ENCODE assay signal across 18 cellular contexts in the genomic region with DNA sequence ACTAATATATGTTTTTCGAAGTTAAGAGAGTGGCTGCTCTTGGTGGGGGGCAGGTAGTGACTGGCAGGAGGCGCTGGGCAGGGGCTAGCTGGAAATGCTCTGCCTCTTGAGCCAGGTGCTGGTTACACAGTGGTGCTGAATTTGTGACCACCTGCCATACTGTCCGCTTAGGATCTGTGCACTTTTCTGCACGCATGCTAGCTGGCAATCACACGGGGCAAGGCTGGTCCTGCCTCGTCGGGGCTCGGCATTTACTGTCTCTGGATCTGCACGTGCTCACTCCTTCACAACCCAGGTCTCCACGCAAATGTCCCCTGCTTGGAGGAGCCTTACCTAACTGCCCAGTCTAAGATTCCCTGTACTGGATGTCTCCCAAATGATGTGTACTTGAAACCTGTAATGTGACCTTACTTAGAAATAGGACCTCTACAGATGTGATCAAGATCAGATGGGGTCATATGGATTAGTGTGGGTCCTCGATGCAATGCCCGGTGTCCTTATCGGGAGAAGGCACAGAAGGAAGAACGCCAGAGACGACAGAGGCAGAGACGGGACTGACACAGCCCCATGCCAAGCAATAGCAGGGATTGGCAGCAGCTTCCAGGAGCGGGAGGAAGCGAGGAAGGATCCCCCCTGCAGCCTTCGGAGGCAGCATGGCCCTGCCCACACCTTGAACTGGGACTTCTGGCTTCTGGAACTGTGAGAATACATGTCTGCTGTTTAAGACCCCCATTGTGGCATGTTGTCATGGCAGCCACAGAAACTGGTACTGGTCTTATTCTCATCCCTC. TPM values are rescaled to one million over a fixed set of nuclear protein-coding genes. Genes with fewer than 3 reads are reported as not detected.
DNase-seq lines count a peak whose midpoint lies in the region; ATAC-seq, FAIRE-seq and TF ChIP-seq lines count a peak whose summit lies in the region.
"Had no signal": no experiment of that assay in that cellular context is flagged by ENCODE, and none has a peak within 500 bp of the region (broad histone marks: within the 10 kb centered on the region; RNA-seq: fewer than 3 reads in every experiment).

No MANE protein-coding gene starts in this region.

- no peak overlapping the region for H3K27ac Mint-ChIP-seq in activated CD8-positive, alpha-beta memory T cell treated with anti-CD3 and anti-CD28 coated beads, Interleukin-2, amount 10 ng/mL, durations not matched to agents 7 days and 5 days
- H3K27ac Mint-ChIP-seq: CD4-positive, alpha-beta memory T cell had no signal

- intact Hi-C loops in IMR-90 (cut with micrococcal nuclease) = no loop called here

- no peaks in the 10 kb centered on the region for H3K4me1 Mint-ChIP-seq in activated CD8-positive, alpha-beta memory T cell treated with anti-CD3 and anti-CD28 coated beads, Interleukin-2, amount 10 ng/mL, durations not matched to agents 7 days and 5 days

- H3K36me3 Mint-ChIP-seq in activated CD8-positive, alpha-beta memory T cell treated with anti-CD3 and anti-CD28 coated beads, Interleukin-2, amount 10 ng/mL, durations not matched to agents 7 days and 5 days = peaks cover 14% of the 10 kb centered on the region

- H2AFZ ChIP-seq in IMR-90 (replicated peaks; ENCODE audit: low read length, poor library complexity) (no peak overlapping the region), H1 (ENCODE audit: low read length) (no peak overlapping the region)

- no peak overlapping the region for H3K18ac ChIP-seq in IMR-90 (ENCODE audit: low read depth, low read length)
- no peak overlapping the region for H3K18ac ChIP-seq in H1 (ENCODE audit: extremely low read depth, low read length)

- H3K9me3 ChIP-seq in IMR-90 (ENCODE audit: control insufficient read depth, insufficient read depth, low read length) = no peaks in the 10 kb centered on the region
- H3K9me3 ChIP-seq in SJSA1 (replicated peaks) = no peaks in the 10 kb centered on the region; the same call in 1 of the 2 replicates
- H3K9me3 ChIP-seq in H1 (ENCODE audit: insufficient read depth in 2 of 2, low read depth in 1 of 2, low read length in 1 of 2) = no peaks in the 10 kb centered on the region

- H2BK5ac ChIP-seq in IMR-90 (ENCODE audit: low read depth, low read length, poor library complexity, severe bottlenecking) = no peak overlapping the region
- 0 out of 2 replicates have a peak overlapping the region, but pooled peaks have one; percentile 7 for H2BK5ac ChIP-seq in H1 (ENCODE audit: low read depth, low read length)

- no peak overlapping the region for H2BK12ac ChIP-seq in H1 (ENCODE audit: low read depth, low read length)

- no peak overlapping the region for H3K4me3 ChIP-seq in IMR-90 (ENCODE audit: insufficient read depth, low read depth, low read length)
- no peak overlapping the region for H3K4me3 ChIP-seq in SJSA1
- no peak overlapping the region for H3K4me3 ChIP-seq in H1 (ENCODE audit: extremely low read depth in 1 of 4, insufficient read depth in 2 of 4, low read depth in 3 of 4, low read length in 4 of 4)
- no peak overlapping the region for H3K4me3 ChIP-seq in H7 (ENCODE audit: insufficient read depth, low read depth, low read length)

- H3K36me3 ChIP-seq in IMR-90 (ENCODE audit: control insufficient read depth, insufficient read depth, low read length) (peaks cover 19% of the 10 kb centered on the region), SJSA1 (peaks cover 89% of the 10 kb centered on the region), H1 (ENCODE audit: control insufficient read depth in 2 of 4, insufficient read depth in 4 of 4, low read length in 3 of 4) (peaks cover 4 to 14% (median 10%) of the 10 kb centered on the region in 4 experiments; a peak in 5 of 8 replicates), H7 (replicated peaks; ENCODE audit: control insufficient read depth, insufficient read depth, low read length) (peaks cover 1% of the 10 kb centered on the region)

- H3K4me2 ChIP-seq in IMR-90 (ENCODE audit: low read depth, low read length) (no peak overlapping the region), H1 (ENCODE audit: insufficient read depth in 1 of 2, low read depth in 2 of 2, low read length in 2 of 2) (no peak overlapping the region)

- H3K27me3 ChIP-seq in IMR-90 (ENCODE audit: control insufficient read depth, insufficient read depth, low read length) = no peaks in the 10 kb centered on the region
- H3K27me3 ChIP-seq in SJSA1 (replicated peaks) = no peaks in the 10 kb centered on the region
- no peaks in the 10 kb centered on the region for H3K27me3 ChIP-seq in H1 (replicated peaks in 1 of 4; ENCODE audit: control insufficient read depth in 3 of 4, extremely low read depth in 1 of 4, insufficient read depth in 3 of 4, low read length in 3 of 4)
- H3K27me3 ChIP-seq in H7 (ENCODE audit: control insufficient read depth, insufficient read depth, low read length) = no peaks in the 10 kb centered on the region

- POLR2A ChIA-PET in IMR-90 (lab: Charles Lee; ENCODE audit: unreplicated experiment) (no interaction called here), H1 (lab: Charles Lee; ENCODE audit: partially characterized antibody) (interaction anchor here (1.2 kb wide), 1 partner anchor 43 kb away, joined by 3 read pairs; no protein-coding TSS in a partner anchor)

- H3K23ac ChIP-seq in IMR-90 (ENCODE audit: low read depth, low read length) (no peak overlapping the region), H1 (ENCODE audit: insufficient read length) (no peak overlapping the region)

- no peak overlapping the region for H2BK120ac ChIP-seq in IMR-90 (ENCODE audit: low read depth, low read length)
- H2BK120ac ChIP-seq in H1 (replicated peaks; ENCODE audit: low read depth, low read length) = no peak overlapping the region

- in situ Hi-C loops in IMR-90 (cut with MboI; ENCODE audit: low sequenced_read_pairs) = no loop called here

- no peak overlapping the region for H3K14ac ChIP-seq in IMR-90 (replicated peaks; ENCODE audit: low read depth, low read length)
- H3K14ac ChIP-seq in H1 (ENCODE audit: insufficient read length) = no peak overlapping the region

- ATAC-seq in IMR-90 (ENCODE audit: low read depth) = no peak
- ATAC-seq in activated CD8-positive, alpha-beta memory T cell treated with anti-CD3 and anti-CD28 coated beads, Interleukin-2, amount 10 ng/mL, durations not matched to agents 7 days and 5 days = no peak
- ATAC-seq: HCT116 had no signal

- no peak overlapping the region for H2BK15ac ChIP-seq in IMR-90 (ENCODE audit: low read depth, low read length)
- H2BK15ac ChIP-seq in H1 (ENCODE audit: low read length) = no peak overlapping the region

- BruUV-seq in IMR-90 (replicated peaks; lab: Mats Ljungman, UMichigan) = no TSS peak

- H4K20me1 ChIP-seq in IMR-90 (ENCODE audit: insufficient read depth, low read length) (no peaks in the 10 kb centered on the region), H1 (replicated peaks in 1 of 2; ENCODE audit: control insufficient read depth in 1 of 2, insufficient read depth in 2 of 2, low read length in 2 of 2) (peaks cover 0 to 2% of the 10 kb centered on the region in 2 experiments)

- no peak overlapping the region for H3K4me3 Mint-ChIP-seq in activated CD8-positive, alpha-beta memory T cell treated with anti-CD3 and anti-CD28 coated beads, Interleukin-2, amount 10 ng/mL, durations not matched to agents 7 days and 5 days
- H3K4me3 Mint-ChIP-seq: CD4-positive, alpha-beta memory T cell; H9 had no signal

- peak overlapping the region; percentile 30 for H2AK9ac ChIP-seq in IMR-90 (replicated peaks; ENCODE audit: low read depth, low read length, poor library complexity)

- H3K4me1 ChIP-seq in IMR-90 (ENCODE audit: control insufficient read depth, insufficient read depth, low read length) = peaks cover 2% of the 10 kb centered on the region; the same call in 1 of the 2 replicates
- H3K4me1 ChIP-seq in SJSA1 (replicated peaks) = peaks cover 23% of the 10 kb centered on the region
- no peaks in the 10 kb centered on the region for H3K4me1 ChIP-seq in H1 (replicated peaks in 1 of 4; ENCODE audit: control insufficient read depth in 3 of 4, insufficient read depth in 4 of 4, low read length in 3 of 4)

- no peak overlapping the region for H4K8ac ChIP-seq in IMR-90 (ENCODE audit: low read depth in 2 of 2, low read length in 2 of 2)
- no peak overlapping the region for H4K8ac ChIP-seq in H1 (ENCODE audit: extremely low read depth, insufficient read depth, low read length)

- DNase-seq in IMR-90 (no peak), SJSA1 (ENCODE audit: low read depth in 1 of 2, low spot score in 2 of 2) (peak; percentile 62 to 92), H1 (ENCODE audit: low read depth in 1 of 2, low spot score in 2 of 2) (no peak), H7 (no peak), GM20000 (ENCODE audit: low spot score) (no peak)
- no peak for DNase-seq in activated CD8-positive, alpha-beta memory T cell treated with anti-CD3 and anti-CD28 coated beads, Interleukin-2, amount 10 ng/mL, durations not matched to agents 7 days and 5 days
- DNase-seq: C1 segment of cervical spinal cord; Calu3; CD4-positive, alpha-beta memory T cell; COR-L47; DMS53; DMS79 treated with DMSO at 0.1 percent for 48 hours; GF-D8; GOT3; H9 had no signal

- no peaks in the 10 kb centered on the region for H3K9me3 Mint-ChIP-seq in activated CD8-positive, alpha-beta memory T cell treated with anti-CD3 and anti-CD28 coated beads, Interleukin-2, amount 10 ng/mL, durations not matched to agents 7 days and 5 days (ENCODE audit: low read depth)
- H3K9me3 Mint-ChIP-seq: CD4-positive, alpha-beta memory T cell; H9 had no signal

- H3K4ac ChIP-seq in IMR-90 (ENCODE audit: low read depth, low read length) (no peak overlapping the region), H1 (replicated peaks; ENCODE audit: insufficient read length, low read depth, low read length) (no peak overlapping the region)

- TF ChIP-seq POLR2A in IMR-90 (IDR thresholded peaks at IDR 0.05; ENCODE audit: low read depth, low read length) (no peak), H1 (IDR thresholded peaks at IDR 0.05; ENCODE audit: control extremely low read depth in 1 of 2, low read depth in 2 of 2, low read length in 2 of 2) (no peak)

- no peak overlapping the region for H3K27ac ChIP-seq in IMR-90 (ENCODE audit: insufficient read depth, low read length)
- no peak overlapping the region for H3K27ac ChIP-seq in SJSA1
- H3K27ac ChIP-seq in H1 (ENCODE audit: low read depth, low read length) = no peak overlapping the region

- H3K79me2 ChIP-seq in H1 (ENCODE audit: control insufficient read depth in 1 of 2, insufficient read depth in 2 of 2, low read length in 2 of 2) = no peaks in the 10 kb centered on the region

- H3K9ac ChIP-seq in IMR-90 (ENCODE audit: low read depth, low read length) (no peak overlapping the region), H1 (replicated peaks in 1 of 4; ENCODE audit: extremely low read depth in 1 of 4, low read depth in 3 of 4, low read length in 3 of 4) (no peak overlapping the region)

- H4K5ac ChIP-seq in IMR-90 (ENCODE audit: low read depth, low read length) (no peak overlapping the region), H1 (ENCODE audit: insufficient read length, low read depth, low read length) (no peak overlapping the region)

- H3K27me3 Mint-ChIP-seq in activated CD8-positive, alpha-beta memory T cell treated with anti-CD3 and anti-CD28 coated beads, Interleukin-2, amount 10 ng/mL, durations not matched to agents 7 days and 5 days = no peaks in the 10 kb centered on the region
- H3K27me3 Mint-ChIP-seq: CD4-positive, alpha-beta memory T cell had no signal

- H3K9me1 ChIP-seq in IMR-90 (ENCODE audit: insufficient read depth, low read length) = peaks cover 15% of the 10 kb centered on the region

- H2BK20ac ChIP-seq in IMR-90 (ENCODE audit: low read depth, low read length) (no peak overlapping the region), H1 (ENCODE audit: low read length) (no peak overlapping the region)

- dilution Hi-C loops in IMR-90 (cut with HindIII; ENCODE audit: low sequenced_read_pairs, unreplicated experiment) = no loop called here

- TF ChIP-seq CTCF in IMR-90 (conservative IDR thresholded peaks at IDR 0.05; ENCODE audit: low read depth, low read length) = no peak
- TF ChIP-seq CTCF in H1 (IDR thresholded peaks at IDR 0.05; ENCODE audit: control extremely low read depth in 1 of 3, insufficient read depth in 1 of 3, low read depth in 1 of 3, low read length in 3 of 3) = no peak
- no peak for TF ChIP-seq CTCF in GM20000 (IDR thresholded peaks at IDR 0.05; ENCODE audit: extremely low read depth, missing control alignments)

- TF ChIP-seq RAD21 in IMR-90 (IDR thresholded peaks at IDR 0.05; ENCODE audit: low read length) (no peak), H1 (IDR thresholded peaks at IDR 0.05 in 1 of 2, conservative IDR thresholded peaks at IDR 0.05 in 1 of 2; ENCODE audit: low read depth in 2 of 2, low read length in 2 of 2) (no peak)

- CTCF ChIA-PET in IMR-90 (lab: Yijun Ruan, JAX) (no interaction called here), H1 (lab: Charles Lee; ENCODE audit: partially characterized antibody) (interaction anchor here (1.0 to 1.1 kb wide), 2 partner anchors 27 to 260 kb away, joined by 3 read pairs; no protein-coding TSS in a partner anchor)
- CTCF ChIA-PET in activated CD8-positive, alpha-beta memory T cell treated with anti-CD3 and anti-CD28 coated beads, Interleukin-2, amount 10 ng/mL, durations not matched to agents 7 days and 5 days (lab: Charles Lee) = no interaction called here

- WGBS in IMR-90 (ENCODE audit: extremely low coverage in 2 of 2, insufficient read length in 1 of 2), 2 experiments = 96% methylated on average over 8 of the region's 19 CpGs; no CpG with 5 or more reads in 1 of the 2 experiments
- 88% methylated on average over 19 of the region's 19 CpGs; no CpG with 5 or more reads in 1 of the 2 experiments for WGBS in H1 (ENCODE audit: extremely low coverage in 1 of 2, insufficient coverage in 1 of 2, insufficient read length in 1 of 2, insufficient replicate concordance in 2 of 2, low coverage in 1 of 2, low lambda C conversion rate in 2 of 2, missing lambda C conversion rate in 1 of 2), 2 experiments

- H2AK5ac ChIP-seq in IMR-90 (ENCODE audit: low read depth, low read length) = no peak overlapping the region
- no peak overlapping the region for H2AK5ac ChIP-seq in H1 (ENCODE audit: low read depth, low read length)

- H3K56ac ChIP-seq in IMR-90 (ENCODE audit: extremely low read depth, insufficient read depth, low read length) = no peak overlapping the region
- H3K56ac ChIP-seq in H1 (replicated peaks; ENCODE audit: insufficient read length, low read depth, low read length) = no peak overlapping the region

- no peaks in the 10 kb centered on the region for H3K23me2 ChIP-seq in H1 (ENCODE audit: low read depth, low read length)

- TF ChIP-seq EP300 in H1 (IDR thresholded peaks at IDR 0.05; ENCODE audit: borderline replicate concordance in 1 of 2, low read depth in 2 of 2, low read length in 2 of 2) = no peak

- H3K79me1 ChIP-seq in IMR-90 (ENCODE audit: low read depth in 1 of 2, low read length in 2 of 2) (no peaks in the 10 kb centered on the region; a peak in 2 of 4 replicates), H1 (ENCODE audit: low read depth, low read length) (no peaks in the 10 kb centered on the region)

- no peak for FAIRE-seq in H1 (lab: Jason Lieb, UNC)
- FAIRE-seq: GM12891, GM18507 had no signal

- H4K91ac ChIP-seq in IMR-90 (ENCODE audit: insufficient read depth, low read depth, low read length) = no peak overlapping the region
- H4K91ac ChIP-seq in H1 (replicated peaks; ENCODE audit: insufficient read length, low read length) = no peak overlapping the region

RNA-seq across cellular contexts. Expression of gene RBM19, which starts 59.5 kb away (rescaled TPM):
- 18.3 and 19.2 TPM in 2 replicates for total RNA-seq in IMR-90 (2012; rRNA removed)
- polyA plus RNA-seq in IMR-90 (2012; rRNA removed) (18.5 and 18.7 TPM in 2 replicates), H1 (2011; rRNA removed) (23.4 and 25.7 TPM in 2 replicates)
- polyA plus RNA-seq in IMR-90 (2012; cell fraction: cytosol; rRNA removed) = 7.8 and 9.3 TPM in 2 replicates
- polyA plus RNA-seq in IMR-90 (2012; cell fraction: nucleus; rRNA removed; ENCODE audit: low replicate concordance) = 57.8 and 59.8 TPM in 2 replicates
- total RNA-seq in SJSA1 (2014; rRNA removed; shearing (Covaris generic)) = 271 and 433 TPM in 2 replicates
- total RNA-seq in H1 (2021; fragmentation: NEBNext Ultra II Directional; extraction: Animal tissue kit (Norgen Biotek cat#: 25700)) = 59.5 and 61.9 TPM in 2 replicates
- 30.9 TPM for polyA plus RNA-seq in H1 (2011; cell fraction: cytosol; rRNA removed)
- polyA plus RNA-seq in H1 (2011; cell fraction: nucleus; rRNA removed) = 74.0 TPM
- 41.2 to 54.3 TPM (median 48.0 TPM) in 4 replicates for polyA plus RNA-seq in H1 (2012, experiment 1 of 2)
- 16.7 TPM for polyA plus RNA-seq in H1 (2012, experiment 2 of 2)
- 39.2 TPM for polyA plus RNA-seq in H1 (2013, experiment 1 of 2)
- 36.1 TPM for polyA plus RNA-seq in H1 (2013, experiment 2 of 2)
- 29.4 and 30.0 TPM in 2 replicates for polyA minus RNA-seq in H1 (2011; rRNA and poly(A)+ RNA removed)
- 24.1 TPM for polyA minus RNA-seq in H1 (2011; cell fraction: cytosol; rRNA and poly(A)+ RNA removed)
- 28.3 TPM for polyA minus RNA-seq in H1 (2011; cell fraction: nucleus; rRNA and poly(A)+ RNA removed)
- 36.1 and 42.6 TPM in 2 replicates for total RNA-seq in H7 (2014; rRNA removed; shearing (Covaris generic))
- 10 to 100 TPM; 39.8 to 55.7 TPM for total RNA-seq in activated CD8-positive, alpha-beta memory T cell treated with anti-CD3 and anti-CD28 coated beads, Interleukin-2, amount 10 ng/mL, durations not matched to agents 7 days and 5 days

Comparison
In these comparisons a context has a peak if more than half of its experiments do, and no peak if none do; other contexts are left out.
1. DNase-seq: peak in SJSA1 (2 of 2); none in IMR-90 (single experiment), H1 (0 of 2), H7 (single experiment), GM20000 (single experiment) and activated CD8-positive, alpha-beta memory T cell treated with anti-CD3 and anti-CD28 coated beads, Interleukin-2, amount 10 ng/mL, durations not matched to agents 7 days and 5 days (single experiment).